In genomic region chr20:3823881-3824280, GRCh38 we compare ENCODE assay signal across 21 cellular contexts. TPM values are rescaled to one million over a fixed set of nuclear protein-coding genes. Genes with fewer than 3 reads are reported as not detected.
"Had no signal": no experiment of that assay in that cellular context is flagged by ENCODE, and none has a peak within 500 bp of the region (broad histone marks: within the 10 kb centered on the region; RNA-seq: fewer than 3 reads in every experiment).

No MANE protein-coding gene starts in this region.

- H3K27me3 ChIP-seq: colonic mucosa, esophagus muscularis mucosa, foreskin keratinocyte, gastroesophageal sphincter, heart right ventricle, left lung had no signal

- H3K4me3 ChIP-seq: colonic mucosa, esophagus muscularis mucosa, gastroesophageal sphincter, heart right ventricle, left lung, lower lobe of right lung had no signal

- H3K9me3 Mint-ChIP-seq: dendritic cell treated with granulocyte-macrophage colony-stimulating factor and Interleukin-4, amounts not matched to agents 40 ng/mL and 50 ng/mL, for 4 days had no signal

- DNase-seq: cerebellar nuclear complex; colonic mucosa; cortex of kidney; effector CD4-positive, alpha-beta T cell; effector memory CD4-positive, alpha-beta T cell; foreskin keratinocyte; glutamatergic neuron; heart right ventricle; hippocampal formation; left cardiac atrium; left ventricle myocardium superior; lower lobe of right lung; mesendoderm; midbrain had no signal

- H3K9me3 ChIP-seq: colonic mucosa, esophagus muscularis mucosa, gastroesophageal sphincter, heart right ventricle, left lung, lower lobe of right lung had no signal

- H3K4me1 ChIP-seq: foreskin keratinocyte had no signal

- ATAC-seq: foreskin keratinocyte, gastroesophageal sphincter, heart right ventricle, left cardiac atrium, left lung, left ventricle myocardium superior, lower lobe of right lung had no signal

- H3K4me3 Mint-ChIP-seq: dendritic cell treated with granulocyte-macrophage colony-stimulating factor and Interleukin-4, amounts not matched to agents 40 ng/mL and 50 ng/mL, for 4 days had no signal

- H3K27me3 Mint-ChIP-seq: dendritic cell treated with granulocyte-macrophage colony-stimulating factor and Interleukin-4, amounts not matched to agents 40 ng/mL and 50 ng/mL, for 4 days had no signal

- H3K27ac Mint-ChIP-seq: dendritic cell treated with granulocyte-macrophage colony-stimulating factor and Interleukin-4, amounts not matched to agents 40 ng/mL and 50 ng/mL, for 4 days had no signal

- H3K27ac ChIP-seq: colonic mucosa, esophagus muscularis mucosa, foreskin keratinocyte, gastroesophageal sphincter, heart right ventricle, left lung, lower lobe of right lung had no signal

RNA-seq across cellular contexts. Expression of gene SPEF1, which starts 42.6 kb away (rescaled TPM):
- total RNA-seq: colonic mucosa, gastroesophageal sphincter, glomerular endothelial cell, kidney epithelial cell, left cardiac atrium, left ventricle myocardium superior, mononuclear cell had no signal
